ENCODE assay signal across 24 cellular contexts in the genomic region with DNA sequence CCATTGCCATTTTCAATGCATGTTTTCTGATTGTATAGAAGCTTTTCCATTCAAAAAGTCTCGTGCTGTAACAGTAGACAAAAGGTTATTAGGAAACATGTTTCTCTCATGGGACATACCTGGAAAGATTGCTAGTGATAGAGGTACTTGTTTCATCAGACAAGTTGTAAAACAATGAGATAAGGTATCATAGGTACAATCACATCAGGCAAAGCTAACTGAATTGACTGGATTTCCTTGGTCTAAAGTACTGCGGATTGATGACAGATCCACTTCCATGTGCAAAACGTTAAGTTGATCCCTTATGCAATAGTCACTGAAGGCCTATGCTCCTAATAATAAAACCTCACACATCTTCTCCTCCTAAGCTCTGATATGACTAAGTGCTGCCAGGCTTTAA. TPM values are rescaled to one million over a fixed set of nuclear protein-coding genes. Genes with fewer than 3 reads are reported as not detected.
"Had no signal": no experiment of that assay in that cellular context is flagged by ENCODE, and none has a peak within 500 bp of the region (broad histone marks: within the 10 kb centered on the region; RNA-seq: fewer than 3 reads in every experiment).

No MANE protein-coding gene starts in this region.

- H3K4me1 Mint-ChIP-seq: mesothelial cell of epicardium had no signal

- H3K4me3 Mint-ChIP-seq: mesothelial cell of epicardium, naive B cell had no signal

- H3K4me3 ChIP-seq: coronary artery, dorsolateral prefrontal cortex, esophagus squamous epithelium, gastroesophageal sphincter, heart left ventricle, left lung, lower lobe of right lung, mucosa of descending colon had no signal

- ATAC-seq: gastroesophageal sphincter, heart left ventricle, left cardiac atrium, left lung, left ventricle myocardium superior, lower lobe of right lung, mucosa of descending colon had no signal

- H3K27ac ChIP-seq: coronary artery, dorsolateral prefrontal cortex, esophagus squamous epithelium, gastroesophageal sphincter, heart left ventricle, left lung, lower lobe of right lung had no signal

- H3K4me1 ChIP-seq: gastroesophageal sphincter, heart left ventricle, lower lobe of right lung had no signal

- H3K27ac Mint-ChIP-seq: mesothelial cell of epicardium, naive B cell had no signal

- H3K27me3 ChIP-seq: dorsolateral prefrontal cortex, esophagus squamous epithelium, gastroesophageal sphincter, heart left ventricle, left lung had no signal

- DNase-seq: dermis blood vessel endothelial cell; dorsolateral prefrontal cortex; effector CD4-positive, alpha-beta T cell; effector memory CD4-positive, alpha-beta T cell; esophagus squamous epithelium; foreskin fibroblast; foreskin melanocyte; heart left ventricle; hippocampal formation; left cardiac atrium; left lung; left ventricle myocardium superior; lower lobe of right lung; mesenchymal stem cell; mucosa of descending colon; naive B cell had no signal

- FAIRE-seq: colon, endothelial cell of umbilical vein, islet of Langerhans, keratinocyte had no signal

- H3K27me3 Mint-ChIP-seq: naive B cell had no signal

- H3K36me3 ChIP-seq: esophagus squamous epithelium, heart left ventricle, left lung, lower lobe of right lung had no signal

RNA-seq across cellular contexts. Expression of a gene that starts 6.5 kb away (rescaled TPM):
- total RNA-seq: endothelial cell of umbilical vein, left ventricle myocardium superior, mesenteric fat pad had no signal
